23 cellular contexts compared by ENCODE assay signal in genomic region chr4:142194905-142195304, GRCh38.
"Had no signal": no experiment of that assay in that cellular context is flagged by ENCODE, and none has a peak within 500 bp of the region (broad histone marks: within the 10 kb centered on the region; RNA-seq: fewer than 3 reads in every experiment).

No MANE protein-coding gene starts in this region.

- H3K27ac Mint-ChIP-seq: activated CD8-positive, alpha-beta memory T cell treated with anti-CD3 and anti-CD28 coated beads, Interleukin-2, amount 10 ng/mL, durations not matched to agents 7 days and 5 days; activated naive CD4-positive, alpha-beta T cell treated with anti-CD3 and anti-CD28 coated beads, Interleukin-2, amount 10 ng/mL, durations not matched to agents 7 days and 5 days; memory B cell; nephron progenitor cell; progenitor cell of endocrine pancreas; stimulated activated naive B cell treated with anti-CD40 and anti-IgM and Interleukin-4, amounts not matched to agents 10 μg/mL and 1 μg/mL and 100 μg/mL, for 72 hours had no signal

- DNase-seq: activated CD4-positive, alpha-beta T cell treated with anti-CD3 and anti-CD28 coated beads, Interleukin-2, amount 50 U/mL, for 48 hours; activated CD8-positive, alpha-beta memory T cell treated with anti-CD3 and anti-CD28 coated beads, Interleukin-2, amount 10 ng/mL, durations not matched to agents 7 days and 5 days; activated naive CD4-positive, alpha-beta T cell treated with anti-CD3 and anti-CD28 coated beads, Interleukin-2, amount 10 ng/mL, durations not matched to agents 7 days and 5 days; activated T-cell treated with anti-CD3 and anti-CD28 coated beads, Interleukin-2, amount 50 U/mL, for 1 hour; cortex of kidney; effector CD8-positive, alpha-beta T cell; hippocampal formation; kidney; left ventricle myocardium inferior; nephron progenitor cell; occipital lobe; stimulated activated CD4-positive, alpha-beta T cell treated with anti-CD3 and anti-CD28 coated beads, Interleukin-15, amount 100 ng/mL, for 24 hours; stimulated activated CD4-positive, alpha-beta T cell treated with anti-CD3 and anti-CD28 coated beads, Interleukin-4, amount 100 ng/mL, for 1 hour; stimulated activated naive B cell treated with anti-CD40 and anti-IgM and Interleukin-4, amounts not matched to agents 10 μg/mL and 1 μg/mL and 100 μg/mL, for 72 hours; T-helper 1 cell; T1000 had no signal

- FAIRE-seq: endothelial cell of umbilical vein, kidney had no signal

- H3K36me3 ChIP-seq: left ventricle myocardium inferior, right atrium auricular region, tibial nerve, vagina had no signal

- H3K4me3 Mint-ChIP-seq: activated CD8-positive, alpha-beta memory T cell treated with anti-CD3 and anti-CD28 coated beads, Interleukin-2, amount 10 ng/mL, durations not matched to agents 7 days and 5 days; activated naive CD4-positive, alpha-beta T cell treated with anti-CD3 and anti-CD28 coated beads, Interleukin-2, amount 10 ng/mL, durations not matched to agents 7 days and 5 days; memory B cell; nephron progenitor cell; stimulated activated naive B cell treated with anti-CD40 and anti-IgM and Interleukin-4, amounts not matched to agents 10 μg/mL and 1 μg/mL and 100 μg/mL, for 72 hours had no signal

- H3K9me3 ChIP-seq: left ventricle myocardium inferior, right atrium auricular region, tibial nerve, vagina had no signal

- H3K27me3 ChIP-seq: right atrium auricular region, tibial nerve, vagina had no signal

- H3K27me3 Mint-ChIP-seq: activated CD8-positive, alpha-beta memory T cell treated with anti-CD3 and anti-CD28 coated beads, Interleukin-2, amount 10 ng/mL, durations not matched to agents 7 days and 5 days; activated naive CD4-positive, alpha-beta T cell treated with anti-CD3 and anti-CD28 coated beads, Interleukin-2, amount 10 ng/mL, durations not matched to agents 7 days and 5 days; progenitor cell of endocrine pancreas; stimulated activated naive B cell treated with anti-CD40 and anti-IgM and Interleukin-4, amounts not matched to agents 10 μg/mL and 1 μg/mL and 100 μg/mL, for 72 hours had no signal

- H3K4me1 Mint-ChIP-seq: activated CD8-positive, alpha-beta memory T cell treated with anti-CD3 and anti-CD28 coated beads, Interleukin-2, amount 10 ng/mL, durations not matched to agents 7 days and 5 days; activated naive CD4-positive, alpha-beta T cell treated with anti-CD3 and anti-CD28 coated beads, Interleukin-2, amount 10 ng/mL, durations not matched to agents 7 days and 5 days; memory B cell; nephron progenitor cell; stimulated activated naive B cell treated with anti-CD40 and anti-IgM and Interleukin-4, amounts not matched to agents 10 μg/mL and 1 μg/mL and 100 μg/mL, for 72 hours had no signal

- H3K9me3 Mint-ChIP-seq: activated naive CD4-positive, alpha-beta T cell treated with anti-CD3 and anti-CD28 coated beads, Interleukin-2, amount 10 ng/mL, durations not matched to agents 7 days and 5 days; memory B cell; nephron progenitor cell; stimulated activated naive B cell treated with anti-CD40 and anti-IgM and Interleukin-4, amounts not matched to agents 10 μg/mL and 1 μg/mL and 100 μg/mL, for 72 hours had no signal

- H3K36me3 Mint-ChIP-seq: memory B cell; stimulated activated naive B cell treated with anti-CD40 and anti-IgM and Interleukin-4, amounts not matched to agents 10 μg/mL and 1 μg/mL and 100 μg/mL, for 72 hours had no signal

- ATAC-seq: activated CD8-positive, alpha-beta memory T cell treated with anti-CD3 and anti-CD28 coated beads, Interleukin-2, amount 10 ng/mL, durations not matched to agents 7 days and 5 days; stimulated activated naive B cell treated with anti-CD40 and anti-IgM and Interleukin-4, amounts not matched to agents 10 μg/mL and 1 μg/mL and 100 μg/mL, for 72 hours had no signal

- H3K4me3 ChIP-seq: left ventricle myocardium inferior, right atrium auricular region, skin epidermis, tibial nerve, vagina had no signal

- H3K27ac ChIP-seq: left ventricle myocardium inferior, right atrium auricular region, skin epidermis, tibial nerve, vagina had no signal

- H3K4me1 ChIP-seq: left ventricle myocardium inferior, right atrium auricular region, tibial nerve, vagina had no signal
